Comparison of ENCODE assay signal across 7 cellular contexts in genomic region chr7:158183431-158183830, GRCh38.
"Had no signal": no experiment of that assay in that cellular context is flagged by ENCODE, and none has a peak within 500 bp of the region (broad histone marks: within the 10 kb centered on the region; RNA-seq: fewer than 3 reads in every experiment).

No MANE protein-coding gene starts in this region.

- DNase-seq: IMR-90, KBM-7, KG1 had no signal

- H3K27ac Mint-ChIP-seq: IgD-negative memory B cell had no signal

- H3K27me3 Mint-ChIP-seq: IgD-negative memory B cell had no signal

- H3K27ac ChIP-seq: HL-60 had no signal

- FAIRE-seq: HepG2, HTR-8/SVneo had no signal

- H3K4me1 Mint-ChIP-seq: IgD-negative memory B cell had no signal

- H3K36me3 Mint-ChIP-seq: IgD-negative memory B cell had no signal

- H3K4me3 Mint-ChIP-seq: IgD-negative memory B cell had no signal

- ATAC-seq: HepG2 had no signal
